In genomic region chr11:114082415-114082748, GRCh38 we compare ENCODE assay signal across 16 cellular contexts. TPM values are rescaled to one million over a fixed set of nuclear protein-coding genes. Genes with fewer than 3 reads are reported as not detected.
DNase-seq lines count a peak whose midpoint lies in the region; ATAC-seq and TF ChIP-seq lines count a peak whose summit lies in the region.
"Had no signal": no experiment of that assay in that cellular context is flagged by ENCODE, and none has a peak within 500 bp of the region (broad histone marks: within the 10 kb centered on the region; RNA-seq: fewer than 3 reads in every experiment).

No MANE protein-coding gene starts in this region.

- CTCF ChIA-PET in activated CD8-positive, alpha-beta memory T cell treated with anti-CD3 and anti-CD28 coated beads, Interleukin-2, amount 10 ng/mL, durations not matched to agents 7 days and 5 days (lab: Charles Lee): interaction anchor here (3.5 kb wide), 1 partner anchor 179 kb away, joined by 10 read pairs; no protein-coding TSS in a partner anchor

- H3K4me3 ChIP-seq in coronary artery (peak overlapping the region; percentile 63), mucosa of descending colon (no peak overlapping the region), upper lobe of right lung (no peak overlapping the region)

- H3K27ac Mint-ChIP-seq in activated CD8-positive, alpha-beta memory T cell treated with anti-CD3 and anti-CD28 coated beads, Interleukin-2, amount 10 ng/mL, durations not matched to agents 7 days and 5 days: no peak overlapping the region
- H3K27ac Mint-ChIP-seq: activated B cell treated with CpG ODN at 0.5 μM for 24 hours; activated T-cell treated with anti-CD3 and anti-CD28 coated beads, Interleukin-2, amount 50 U/mL, for 72 hours had no signal

- no peaks in the 10 kb centered on the region for H3K36me3 ChIP-seq in mucosa of descending colon (ENCODE audit: low read depth)
- H3K36me3 ChIP-seq in upper lobe of right lung: peaks cover 51% of the 10 kb centered on the region

- intact Hi-C loops in mucosa of descending colon (cut with DNase I, micrococcal nuclease) (no loop called here), upper lobe of right lung (cut with DNase I) (no loop called here)

- H3K27me3 Mint-ChIP-seq in activated CD8-positive, alpha-beta memory T cell treated with anti-CD3 and anti-CD28 coated beads, Interleukin-2, amount 10 ng/mL, durations not matched to agents 7 days and 5 days: peaks cover 16% of the 10 kb centered on the region

- peaks cover 48% of the 10 kb centered on the region for H3K4me1 Mint-ChIP-seq in activated CD8-positive, alpha-beta memory T cell treated with anti-CD3 and anti-CD28 coated beads, Interleukin-2, amount 10 ng/mL, durations not matched to agents 7 days and 5 days

- TF ChIP-seq CTCF in coronary artery (IDR thresholded peaks at IDR 0.05) (no peak), mucosa of descending colon (IDR thresholded peaks at IDR 0.05) (no peak), upper lobe of right lung (IDR thresholded peaks at IDR 0.05) (no peak)

- H3K27me3 ChIP-seq in upper lobe of right lung: no peaks in the 10 kb centered on the region

- H3K9me3 Mint-ChIP-seq in activated CD8-positive, alpha-beta memory T cell treated with anti-CD3 and anti-CD28 coated beads, Interleukin-2, amount 10 ng/mL, durations not matched to agents 7 days and 5 days (ENCODE audit: low read depth): no peaks in the 10 kb centered on the region
- H3K9me3 Mint-ChIP-seq: activated B cell treated with CpG ODN at 0.5 μM for 24 hours; activated T-cell treated with anti-CD3 and anti-CD28 coated beads, Interleukin-2, amount 50 U/mL, for 72 hours; stimulated activated naive CD8-positive, alpha-beta T cell treated with anti-CD3 and anti-CD28 coated beads, Interleukin-15, amount 100 ng/mL, for 72 hours had no signal

- H3K36me3 Mint-ChIP-seq in activated CD8-positive, alpha-beta memory T cell treated with anti-CD3 and anti-CD28 coated beads, Interleukin-2, amount 10 ng/mL, durations not matched to agents 7 days and 5 days: no peaks in the 10 kb centered on the region

- H3K4me1 ChIP-seq in mucosa of descending colon (ENCODE audit: low read depth): peaks cover 55% of the 10 kb centered on the region
- peaks cover 100% of the 10 kb centered on the region for H3K4me1 ChIP-seq in upper lobe of right lung

- peak overlapping the region; percentile 91 to 92 for H3K27ac ChIP-seq in coronary artery
- H3K27ac ChIP-seq in upper lobe of right lung: peak overlapping the region; percentile 44

- ATAC-seq in mucosa of descending colon (peak; percentile 68), upper lobe of right lung (no peak), GM18867 (IDR thresholded peaks at IDR 0.05; ENCODE audit: unreplicated experiment) (no peak)
- no peak for ATAC-seq in activated CD8-positive, alpha-beta memory T cell treated with anti-CD3 and anti-CD28 coated beads, Interleukin-2, amount 10 ng/mL, durations not matched to agents 7 days and 5 days
- ATAC-seq: activated T-cell treated with anti-CD3 and anti-CD28 coated beads, Interleukin-2, amount 50 U/mL, for 72 hours; stimulated activated naive CD8-positive, alpha-beta T cell treated with anti-CD3 and anti-CD28 coated beads, Interleukin-15, amount 100 ng/mL, for 72 hours had no signal

- no peak overlapping the region for H3K4me3 Mint-ChIP-seq in activated CD8-positive, alpha-beta memory T cell treated with anti-CD3 and anti-CD28 coated beads, Interleukin-2, amount 10 ng/mL, durations not matched to agents 7 days and 5 days
- H3K4me3 Mint-ChIP-seq: activated T-cell treated with anti-CD3 and anti-CD28 coated beads, Interleukin-2, amount 50 U/mL, for 72 hours; stimulated activated naive CD8-positive, alpha-beta T cell treated with anti-CD3 and anti-CD28 coated beads, Interleukin-15, amount 100 ng/mL, for 72 hours had no signal

- H3K9me3 ChIP-seq in mucosa of descending colon (no peaks in the 10 kb centered on the region), upper lobe of right lung (no peaks in the 10 kb centered on the region)

- DNase-seq in SKM-1 treated with dmso at 0.1 percent for 144 hours (lab: John Stamatoyannopoulos, UW; ENCODE audit: unreplicated experiment) (peak; percentile 75), SKM-1 (lab: John Stamatoyannopoulos, UW; ENCODE audit: unreplicated experiment) (no peak), coronary artery (ENCODE audit: low spot score) (no peak), mucosa of descending colon (no peak), upper lobe of right lung (no peak), D341Med (ENCODE audit: low spot score) (no peak)
- no peak for DNase-seq in activated CD8-positive, alpha-beta memory T cell treated with anti-CD3 and anti-CD28 coated beads, Interleukin-2, amount 10 ng/mL, durations not matched to agents 7 days and 5 days
- DNase-seq: 8988T; activated B cell treated with CpG ODN at 0.5 μM for 24 hours; activated T-cell treated with anti-CD3 and anti-CD28 coated beads, Interleukin-2, amount 50 U/mL, for 72 hours; DND-41; kidney; NCI-H526 treated with DMSO at 0.1 percent for 48 hours; SHP77 treated with DMSO at 0.1 percent for 48 hours; stimulated activated naive CD8-positive, alpha-beta T cell treated with anti-CD3 and anti-CD28 coated beads, Interleukin-15, amount 100 ng/mL, for 72 hours had no signal

RNA-seq across cellular contexts. Expression of gene ZBTB16, which starts 22.9 kb away (rescaled TPM):
- total RNA-seq in mucosa of descending colon (10 to 100 TPM in 2 of 3 donors, 1 to 10 TPM in 1; 4.9 to 82.1 (median 48.8) TPM), upper lobe of right lung (221 TPM)
- 1 to 10 TPM; 3.2 to 3.9 TPM for total RNA-seq in activated CD8-positive, alpha-beta memory T cell treated with anti-CD3 and anti-CD28 coated beads, Interleukin-2, amount 10 ng/mL, durations not matched to agents 7 days and 5 days
